10 cellular contexts compared by ENCODE assay signal in the genomic region with DNA sequence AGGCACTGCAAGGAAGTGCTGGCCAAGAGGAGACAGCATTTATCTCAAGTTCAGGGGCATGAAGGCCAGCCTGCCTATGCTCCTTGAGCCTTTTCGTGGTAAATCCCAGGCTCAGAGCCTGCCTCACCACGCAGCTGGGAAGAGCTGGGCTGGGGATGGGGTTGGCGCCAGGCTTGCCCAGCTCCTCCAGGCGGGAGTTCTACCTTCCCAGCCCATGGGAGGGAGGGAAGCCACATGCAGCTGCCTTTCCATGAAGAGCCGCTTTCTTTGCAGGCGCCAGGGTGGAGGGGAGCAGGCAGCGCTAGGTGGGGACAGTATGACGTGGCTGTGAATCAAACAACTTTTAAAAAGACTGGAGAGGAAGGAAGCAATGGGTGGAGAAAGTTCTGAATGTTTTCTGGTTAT. TPM values are rescaled to one million over a fixed set of nuclear protein-coding genes. Genes with fewer than 3 reads are reported as not detected.
DNase-seq lines count a peak whose midpoint lies in the region; TF ChIP-seq lines count a peak whose summit lies in the region.
"Had no signal": no experiment of that assay in that cellular context is flagged by ENCODE, and none has a peak within 500 bp of the region (broad histone marks: within the 10 kb centered on the region; RNA-seq: fewer than 3 reads in every experiment).

No MANE protein-coding gene starts in this region.

- H3K4me3 ChIP-seq in SJCRH30 (no peak overlapping the region), cardiac muscle cell (no peak overlapping the region), neural progenitor cell (no peak overlapping the region)
- H3K4me3 ChIP-seq: BLaER1 had no signal

- H3K4me1 ChIP-seq in SJCRH30 = no peaks in the 10 kb centered on the region
- peaks cover 12% of the 10 kb centered on the region for H3K4me1 ChIP-seq in cardiac muscle cell (ENCODE audit: low read depth)
- peaks cover 14% of the 10 kb centered on the region for H3K4me1 ChIP-seq in neural progenitor cell
- H3K4me1 ChIP-seq: BLaER1 had no signal

- peaks cover 6% of the 10 kb centered on the region for H3K27me3 Mint-ChIP-seq in neural progenitor cell (ENCODE audit: insufficient read depth, low read depth)

- peak overlapping the region; percentile 51 for H3K4me2 ChIP-seq in neural progenitor cell
- H3K4me2 ChIP-seq: BLaER1 had no signal

- H3K9me3 ChIP-seq in SJCRH30 (replicated peaks) (no peaks in the 10 kb centered on the region), cardiac muscle cell (ENCODE audit: low read depth) (no peaks in the 10 kb centered on the region), neural progenitor cell (ENCODE audit: low read depth) (no peaks in the 10 kb centered on the region)
- H3K9me3 ChIP-seq: BLaER1 had no signal

- no peak for TF ChIP-seq CTCF in cardiac muscle cell (IDR thresholded peaks at IDR 0.05; ENCODE audit: low read depth, low read length)
- no peak for TF ChIP-seq CTCF in neural progenitor cell (IDR thresholded peaks at IDR 0.05)

- no peak overlapping the region for H2AFZ ChIP-seq in neural progenitor cell (replicated peaks)

- in situ Hi-C loops in G401 (cut with HindIII; ENCODE audit: low sequenced_read_pairs) = no loop called here

- H3K4me3 Mint-ChIP-seq in neural progenitor cell = no peak overlapping the region

- peaks cover 29% of the 10 kb centered on the region for H3K4me1 Mint-ChIP-seq in neural progenitor cell

- no peak overlapping the region for H3K9ac ChIP-seq in neural progenitor cell
- H3K9ac ChIP-seq: BLaER1 had no signal

- H3K36me3 Mint-ChIP-seq in neural progenitor cell = no peaks in the 10 kb centered on the region

- H3K27ac ChIP-seq in SJCRH30 (no peak overlapping the region), cardiac muscle cell (no peak overlapping the region), neural progenitor cell (no peak overlapping the region)
- H3K27ac ChIP-seq: BLaER1, epithelial cell of prostate had no signal

- no peaks in the 10 kb centered on the region for H3K36me3 ChIP-seq in SJCRH30
- H3K36me3 ChIP-seq in cardiac muscle cell = no peaks in the 10 kb centered on the region
- no peaks in the 10 kb centered on the region for H3K36me3 ChIP-seq in neural progenitor cell
- H3K36me3 ChIP-seq: BLaER1 had no signal

- no peaks in the 10 kb centered on the region for H3K27me3 ChIP-seq in SJCRH30
- H3K27me3 ChIP-seq in cardiac muscle cell = no peaks in the 10 kb centered on the region
- no peaks in the 10 kb centered on the region for H3K27me3 ChIP-seq in neural progenitor cell
- H3K27me3 ChIP-seq: BLaER1 had no signal

- H3F3A ChIP-seq in neural progenitor cell (ENCODE audit: low read depth) = peaks cover 10% of the 10 kb centered on the region

- no peaks in the 10 kb centered on the region for H3K9me3 Mint-ChIP-seq in neural progenitor cell

- no peak overlapping the region for H3K27ac Mint-ChIP-seq in neural progenitor cell

- H4K20me1 ChIP-seq in neural progenitor cell (ENCODE audit: low read depth) = no peaks in the 10 kb centered on the region
- H4K20me1 ChIP-seq: BLaER1 had no signal

- DNase-seq in DMS 273 treated with DMSO at 0.1 percent for 48 hours (lab: John Stamatoyannopoulos, UW) (peak; percentile 18), SJCRH30 (peak; percentile 51 to 59), cardiac muscle cell (ENCODE audit: low read depth in 1 of 2, low spot score in 1 of 2) (peak; percentile 37 to 44), neural progenitor cell (ENCODE audit: low spot score) (peak; percentile 66), cerebellar cortex (ENCODE audit: low spot score) (no peak), G401 (ENCODE audit: low spot score) (no peak), NCI-H1092 treated with DMSO at 0.1 percent for 48 hours (lab: John Stamatoyannopoulos, UW) (no peak), NOMO-1 (lab: John Stamatoyannopoulos, UW; ENCODE audit: unreplicated experiment in 2 of 2) (no peak)

- no peaks in the 10 kb centered on the region for H3K79me2 ChIP-seq in neural progenitor cell (ENCODE audit: low read depth)

RNA-seq across cellular contexts. Expression of gene SIRT5, which starts 19.5 kb away (rescaled TPM):
- total RNA-seq in SJCRH30 (2014; rRNA removed; shearing (Covaris generic)) = 2.7 and 3.3 TPM in 2 replicates
- total RNA-seq in cardiac muscle cell = 16.3 and 17.2 TPM in 2 replicates
- 21.7 and 26.8 TPM in 2 replicates for polyA plus RNA-seq in cardiac muscle cell
- total RNA-seq in neural progenitor cell (ENCODE audit: low replicate concordance) = 14.3 and 18.2 TPM in 2 replicates
- 9.7 and 13.9 TPM in 2 replicates for total RNA-seq in G401 (2014; rRNA removed; shearing (Covaris generic))

Comparison
In these comparisons a context has a peak if more than half of its experiments do, and no peak if none do; other contexts are left out.
1. DNase-seq: peak in DMS 273 treated with DMSO at 0.1 percent for 48 hours (single experiment), SJCRH30 (2 of 2), cardiac muscle cell (2 of 2) and neural progenitor cell (single experiment); none in cerebellar cortex (single experiment), G401 (single experiment), NCI-H1092 treated with DMSO at 0.1 percent for 48 hours (single experiment) and NOMO-1 (0 of 2).